ENCODE assay signal across 11 cellular contexts in genomic region chr21:34909492-34910292, GRCh38.
DNase-seq lines count a peak whose midpoint lies in the region; ATAC-seq and TF ChIP-seq lines count a peak whose summit lies in the region.
"Had no signal": no experiment of that assay in that cellular context is flagged by ENCODE, and none has a peak within 500 bp of the region (broad histone marks: within the 10 kb centered on the region; RNA-seq: fewer than 3 reads in every experiment).

No MANE protein-coding gene starts in this region.

- H3K27ac Mint-ChIP-seq in activated T-cell treated with anti-CD3 and anti-CD28 coated beads, Interleukin-2, amount 50 U/mL, for 24 hours = peak overlapping the region; percentile 1
- peak overlapping the region; percentile 81 for H3K27ac Mint-ChIP-seq in stimulated activated naive B cell treated with anti-CD40 and anti-IgM and Interleukin-4, amounts not matched to agents 10 μg/mL and 1 μg/mL and 100 μg/mL, for 72 hours
- H3K27ac Mint-ChIP-seq: activated naive CD4-positive, alpha-beta T cell treated with anti-CD3 and anti-CD28 coated beads, Interleukin-2, amount 10 ng/mL, durations not matched to agents 7 days and 5 days had no signal

- H3K36me3 Mint-ChIP-seq in activated T-cell treated with anti-CD3 and anti-CD28 coated beads, Interleukin-2, amount 50 U/mL, for 24 hours (ENCODE audit: low read depth) = peaks cover 9% of the 10 kb centered on the region
- peaks cover 15 to 26% of the 10 kb centered on the region in 2 donors for H3K36me3 Mint-ChIP-seq in stimulated activated naive B cell treated with anti-CD40 and anti-IgM and Interleukin-4, amounts not matched to agents 10 μg/mL and 1 μg/mL and 100 μg/mL, for 72 hours

- H3K4me1 Mint-ChIP-seq in activated T-cell treated with anti-CD3 and anti-CD28 coated beads, Interleukin-2, amount 50 U/mL, for 24 hours (ENCODE audit: low read depth) = peaks cover 83% of the 10 kb centered on the region
- H3K4me1 Mint-ChIP-seq in stimulated activated naive B cell treated with anti-CD40 and anti-IgM and Interleukin-4, amounts not matched to agents 10 μg/mL and 1 μg/mL and 100 μg/mL, for 72 hours = peaks cover 65 to 89% of the 10 kb centered on the region in 2 donors

- DNase-seq in activated T-cell treated with anti-CD3 and anti-CD28 coated beads, Interleukin-2, amount 50 U/mL, for 24 hours = no peak
- DNase-seq in activated T-cell treated with anti-CD3 and anti-CD28 coated beads, Interleukin-2, amount 50 U/mL, for 1 hour = no peak
- DNase-seq in NCI-H526 (lab: John Stamatoyannopoulos, UW) (peak; percentile 94), erythroblast (lab: John Stamatoyannopoulos, UW) (peak; percentile 39 to 49), NCI-H82 treated with DMSO at 0.1 percent for 48 hours (lab: John Stamatoyannopoulos, UW; ENCODE audit: unreplicated experiment) (no peak)
- DNase-seq in stimulated activated naive B cell treated with anti-CD40 and anti-IgM and Interleukin-4, amounts not matched to agents 10 μg/mL and 1 μg/mL and 100 μg/mL, for 72 hours = no peak
- DNase-seq: activated naive CD4-positive, alpha-beta T cell treated with anti-CD3 and anti-CD28 coated beads, Interleukin-2, amount 10 ng/mL, durations not matched to agents 7 days and 5 days; GDM1; NCI-H2081 treated with DMSO at 0.1 percent for 48 hours had no signal

- peak; percentile 42 for ATAC-seq in stimulated activated naive B cell treated with anti-CD40 and anti-IgM and Interleukin-4, amounts not matched to agents 10 μg/mL and 1 μg/mL and 100 μg/mL, for 72 hours (replicated peaks)
- ATAC-seq in GM18517 (IDR thresholded peaks at IDR 0.05; ENCODE audit: unreplicated experiment) (no peak), GM21717 (IDR thresholded peaks at IDR 0.05; ENCODE audit: unreplicated experiment) (no peak)

- no peak for TF ChIP-seq POLR2A in erythroblast (IDR thresholded peaks at IDR 0.05; ENCODE audit: low read length)

- no peaks in the 10 kb centered on the region for H3K27me3 Mint-ChIP-seq in activated T-cell treated with anti-CD3 and anti-CD28 coated beads, Interleukin-2, amount 50 U/mL, for 24 hours
- no peaks in the 10 kb centered on the region for H3K27me3 Mint-ChIP-seq in stimulated activated naive B cell treated with anti-CD40 and anti-IgM and Interleukin-4, amounts not matched to agents 10 μg/mL and 1 μg/mL and 100 μg/mL, for 72 hours
- H3K27me3 Mint-ChIP-seq: activated naive CD4-positive, alpha-beta T cell treated with anti-CD3 and anti-CD28 coated beads, Interleukin-2, amount 10 ng/mL, durations not matched to agents 7 days and 5 days had no signal

- H3K4me3 Mint-ChIP-seq in activated T-cell treated with anti-CD3 and anti-CD28 coated beads, Interleukin-2, amount 50 U/mL, for 24 hours = no peak overlapping the region
- peak overlapping the region; percentile 26 to 31 for H3K4me3 Mint-ChIP-seq in stimulated activated naive B cell treated with anti-CD40 and anti-IgM and Interleukin-4, amounts not matched to agents 10 μg/mL and 1 μg/mL and 100 μg/mL, for 72 hours
- H3K4me3 Mint-ChIP-seq: activated naive CD4-positive, alpha-beta T cell treated with anti-CD3 and anti-CD28 coated beads, Interleukin-2, amount 10 ng/mL, durations not matched to agents 7 days and 5 days had no signal

- no peaks in the 10 kb centered on the region for H3K9me3 Mint-ChIP-seq in activated T-cell treated with anti-CD3 and anti-CD28 coated beads, Interleukin-2, amount 50 U/mL, for 24 hours
- no peaks in the 10 kb centered on the region for H3K9me3 Mint-ChIP-seq in stimulated activated naive B cell treated with anti-CD40 and anti-IgM and Interleukin-4, amounts not matched to agents 10 μg/mL and 1 μg/mL and 100 μg/mL, for 72 hours
- H3K9me3 Mint-ChIP-seq: activated naive CD4-positive, alpha-beta T cell treated with anti-CD3 and anti-CD28 coated beads, Interleukin-2, amount 10 ng/mL, durations not matched to agents 7 days and 5 days had no signal

Comparison
In these comparisons a context has a peak if more than half of its experiments do, and no peak if none do; other contexts are left out.
1. DNase-seq: peak in NCI-H526 (2 of 2) and erythroblast (2 of 2); none in activated T-cell treated with anti-CD3 and anti-CD28 coated beads, Interleukin-2, amount 50 U/mL, for 24 hours (single experiment), activated T-cell treated with anti-CD3 and anti-CD28 coated beads, Interleukin-2, amount 50 U/mL, for 1 hour (single experiment), stimulated activated naive B cell treated with anti-CD40 and anti-IgM and Interleukin-4, amounts not matched to agents 10 μg/mL and 1 μg/mL and 100 μg/mL, for 72 hours (single experiment) and NCI-H82 treated with DMSO at 0.1 percent for 48 hours (single experiment).
2. ATAC-seq: peak in stimulated activated naive B cell treated with anti-CD40 and anti-IgM and Interleukin-4, amounts not matched to agents 10 μg/mL and 1 μg/mL and 100 μg/mL, for 72 hours (2 of 2); none in GM18517 (single experiment) and GM21717 (single experiment).